8 cellular contexts compared by ENCODE assay signal in genomic region chr14:64294672-64295413, GRCh38. TPM values are rescaled to one million over a fixed set of nuclear protein-coding genes. Genes with fewer than 3 reads are reported as not detected.
DNase-seq lines count a peak whose midpoint lies in the region; ATAC-seq lines count a peak whose summit lies in the region.

No MANE protein-coding gene starts in this region.

- peak overlapping the region; percentile 20 to 26 for H3K9ac ChIP-seq in duodenal mucosa (ENCODE audit: low read depth in 1 of 2, low read length in 2 of 2)

- H3K4me3 ChIP-seq in duodenal mucosa (ENCODE audit: low read depth in 1 of 2, low read length in 2 of 2) = peak overlapping the region; percentile 60 to 67

- peaks cover 0 to 18% of the 10 kb centered on the region in 2 donors for H3K27me3 ChIP-seq in duodenal mucosa (ENCODE audit: control insufficient read depth in 1 of 2, insufficient read depth in 2 of 2, low read length in 2 of 2)

- no peaks in the 10 kb centered on the region for H3K9me3 ChIP-seq in duodenal mucosa (ENCODE audit: control insufficient read depth in 1 of 2, low read length in 2 of 2)

- H3K27ac ChIP-seq in duodenal mucosa (ENCODE audit: low read depth, low read length) = no peak overlapping the region

- H3K4me1 ChIP-seq in duodenal mucosa (ENCODE audit: control insufficient read depth in 1 of 2, insufficient read depth in 2 of 2, low read length in 2 of 2) = peaks cover 0 to 11% of the 10 kb centered on the region in 2 donors

- no peaks in the 10 kb centered on the region for H3K36me3 ChIP-seq in duodenal mucosa (ENCODE audit: control insufficient read depth in 1 of 2, insufficient read depth in 2 of 2, low read length in 2 of 2)

- DNase-seq in NK-92 treated with Interleukin-12 subunit alpha and Interleukin-12 subunit beta, amount 100 ng/mL, for 24 hours (lab: John Stamatoyannopoulos, UW) = peak; percentile 37
- DNase-seq in NK-92 (lab: John Stamatoyannopoulos, UW; ENCODE audit: unreplicated experiment) = no peak
- peak; percentile 22 for DNase-seq in NCI-H226
- DNase-seq in activated CD4-positive, alpha-beta T cell treated with anti-CD3 and anti-CD28 coated beads, Interleukin-2, amount 50 U/mL, for 1 hour = peak; percentile 82
- DNase-seq in lung microvascular endothelial cell (ENCODE audit: low read depth in 2 of 2) = peak; percentile 74 to 78
- DNase-seq in stimulated activated CD8-positive, alpha-beta memory T cell treated with anti-CD3 and anti-CD28 coated beads, Interleukin-12 subunit alpha, Interleukin-12 subunit beta, amount 100 ng/mL, for 4 hours (ENCODE audit: low read depth) = peak; percentile 65

- ATAC-seq in HG02938 (IDR thresholded peaks at IDR 0.05; ENCODE audit: unreplicated experiment) = peak; percentile 66

RNA-seq across cellular contexts. Expression of gene ESR2, which starts 0.7 kb away (rescaled TPM):
- under 0.01 and 0.44 TPM in 2 replicates for total RNA-seq in lung microvascular endothelial cell
